Comparison of ENCODE assay signal across 25 cellular contexts in genomic region chr16:77888786-77889185, GRCh38.
DNase-seq lines count a peak whose midpoint lies in the region; ATAC-seq and TF ChIP-seq lines count a peak whose summit lies in the region.
"Had no signal": no experiment of that assay in that cellular context is flagged by ENCODE, and none has a peak within 500 bp of the region (broad histone marks: within the 10 kb centered on the region; RNA-seq: fewer than 3 reads in every experiment).

No MANE protein-coding gene starts in this region.

- 36% methylated on average over 8 of the region's 8 CpGs for WGBS in right cardiac atrium

- no peak for TF ChIP-seq CTCF in dorsolateral prefrontal cortex (IDR thresholded peaks at IDR 0.05 in 54 of 56, conservative IDR thresholded peaks at IDR 0.05 in 2 of 56; ENCODE audit: low read depth in 1 of 56, partially characterized antibody in 56 of 56)
- TF ChIP-seq CTCF in neural progenitor cell (IDR thresholded peaks at IDR 0.05): no peak

- H4K20me1 ChIP-seq in neural progenitor cell (ENCODE audit: low read depth): no peaks in the 10 kb centered on the region

- H3K79me2 ChIP-seq in neural progenitor cell (ENCODE audit: low read depth): no peaks in the 10 kb centered on the region

- DNase-seq in NCI-H524 (lab: John Stamatoyannopoulos, UW) (peak; percentile 7 to 72), NCI-H524 treated with DMSO at 0.1 percent for 48 hours (lab: John Stamatoyannopoulos, UW) (no peak), dorsolateral prefrontal cortex (peak in 6 of 10 donors; percentile 36 to 63 (median 56)), neural progenitor cell (ENCODE audit: low spot score) (no peak), right cardiac atrium (no peak), RPMI8226 (no peak)
- DNase-seq: 8988T; ACHN; AML-193; C1 segment of cervical spinal cord; CD4-positive, alpha-beta memory T cell; COR-L47; DMS79; GF-D8; GOT3; NCI-H1048; NCI-H1417; NCI-H1694; NCI-H2081; NCI-H526; SHP77 had no signal

- H3K9me3 Mint-ChIP-seq in neural progenitor cell: no peaks in the 10 kb centered on the region
- H3K9me3 Mint-ChIP-seq: CD4-positive, alpha-beta memory T cell had no signal

- H3K27ac ChIP-seq in dorsolateral prefrontal cortex (no peak overlapping the region), neural progenitor cell (no peak overlapping the region), right cardiac atrium (ENCODE audit: low read length) (no peak overlapping the region)
- H3K27ac ChIP-seq: HL-60, RWPE1 had no signal

- no peaks in the 10 kb centered on the region for H3F3A ChIP-seq in neural progenitor cell (ENCODE audit: low read depth)

- H3K36me3 Mint-ChIP-seq in neural progenitor cell: peaks cover 21% of the 10 kb centered on the region
- H3K36me3 Mint-ChIP-seq: CD4-positive, alpha-beta memory T cell had no signal

- ATAC-seq in right cardiac atrium: no peak
- no peak for ATAC-seq in HG02970 (IDR thresholded peaks at IDR 0.05; ENCODE audit: low FRiP score, unreplicated experiment)

- H3K27me3 ChIP-seq in dorsolateral prefrontal cortex (peaks cover 0 to 12% (median 0%) of the 10 kb centered on the region in 45 donors), neural progenitor cell (no peaks in the 10 kb centered on the region), right cardiac atrium (ENCODE audit: control insufficient read depth, insufficient read depth) (no peaks in the 10 kb centered on the region)

- no peak overlapping the region for H3K4me2 ChIP-seq in neural progenitor cell

- peaks cover 2% of the 10 kb centered on the region for H3K27me3 Mint-ChIP-seq in neural progenitor cell (ENCODE audit: insufficient read depth, low read depth)

- H3K9ac ChIP-seq in neural progenitor cell: no peak overlapping the region

- H3K9me3 ChIP-seq in neural progenitor cell (ENCODE audit: low read depth) (no peaks in the 10 kb centered on the region), right cardiac atrium (ENCODE audit: control insufficient read depth, low read length) (no peaks in the 10 kb centered on the region)
- H3K9me3 ChIP-seq: HAP-1 had no signal

- H3K4me3 ChIP-seq in dorsolateral prefrontal cortex (no peak overlapping the region), neural progenitor cell (no peak overlapping the region), right cardiac atrium (ENCODE audit: low read length) (no peak overlapping the region)
- H3K4me3 ChIP-seq: HAP-1 had no signal

- no peaks in the 10 kb centered on the region for H3K4me1 Mint-ChIP-seq in neural progenitor cell
- H3K4me1 Mint-ChIP-seq: CD4-positive, alpha-beta memory T cell had no signal

- H3K4me3 Mint-ChIP-seq in neural progenitor cell: no peak overlapping the region
- H3K4me3 Mint-ChIP-seq: CD4-positive, alpha-beta memory T cell had no signal

- intact Hi-C loops in dorsolateral prefrontal cortex (cut with DNase I) (no loop called here), right cardiac atrium (cut with DNase I) (no loop called here)

- no peak overlapping the region for H2AFZ ChIP-seq in neural progenitor cell (replicated peaks)

- peaks cover 9% of the 10 kb centered on the region for H3K4me1 ChIP-seq in neural progenitor cell
- no peaks in the 10 kb centered on the region for H3K4me1 ChIP-seq in right cardiac atrium (ENCODE audit: control insufficient read depth, insufficient read depth, low read length)
- H3K4me1 ChIP-seq: HAP-1 had no signal

- H3K27ac Mint-ChIP-seq in neural progenitor cell: peak overlapping the region; percentile 26
- H3K27ac Mint-ChIP-seq: CD4-positive, alpha-beta memory T cell had no signal

- no peaks in the 10 kb centered on the region for H3K36me3 ChIP-seq in neural progenitor cell
- H3K36me3 ChIP-seq: HAP-1 had no signal

Comparison
In these comparisons a context has a peak if more than half of its experiments do, and no peak if none do; other contexts are left out.
1. DNase-seq: peak in NCI-H524 (2 of 2) and dorsolateral prefrontal cortex (6 of 10); none in NCI-H524 treated with DMSO at 0.1 percent for 48 hours (single experiment), neural progenitor cell (single experiment), right cardiac atrium (0 of 3) and RPMI8226 (single experiment).